ENCODE assay signal across 8 cellular contexts in the genomic region with DNA sequence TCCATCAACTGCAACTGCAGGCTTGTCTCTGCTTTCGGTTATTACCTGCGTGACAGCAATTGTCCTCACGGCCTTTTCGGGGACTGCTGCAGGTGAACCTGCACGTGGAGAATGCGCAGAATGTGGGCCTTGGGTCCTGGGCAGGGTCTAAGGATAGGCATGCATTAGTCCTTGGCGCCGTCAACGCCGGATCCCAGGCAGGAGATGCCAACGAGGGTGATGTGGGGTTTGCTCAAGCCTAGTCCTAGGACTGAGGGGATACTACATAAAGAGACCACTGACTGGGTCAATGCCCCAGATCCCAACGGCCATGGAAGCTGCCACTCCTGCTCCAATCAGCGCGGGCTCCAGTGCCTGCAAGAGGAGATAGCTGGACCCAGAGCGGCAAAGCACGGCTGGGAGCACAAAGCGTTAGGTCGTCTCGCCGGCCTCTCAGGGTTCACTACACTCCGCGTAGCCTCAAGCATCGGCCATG. TPM values are rescaled to one million over a fixed set of nuclear protein-coding genes. Genes with fewer than 3 reads are reported as not detected.
DNase-seq lines count a peak whose midpoint lies in the region; ATAC-seq and TF ChIP-seq lines count a peak whose summit lies in the region.

No MANE protein-coding gene starts in this region.

- H3K36me3 Mint-ChIP-seq in CD14-positive monocyte (peaks cover 47 to 55% of the 10 kb centered on the region in 2 donors), mesothelial cell of epicardium (peaks cover 24% of the 10 kb centered on the region)

- in situ Hi-C loops in astrocyte of the spinal cord (cut with HindIII; ENCODE audit: low sequenced_read_pairs) = no loop called here

- TF ChIP-seq CTCF in CD14-positive monocyte (IDR thresholded peaks at IDR 0.05) = no peak
- no peak for TF ChIP-seq CTCF in astrocyte of the spinal cord (IDR thresholded peaks at IDR 0.05; ENCODE audit: low read depth, low read length)
- no peak for TF ChIP-seq CTCF in mesothelial cell of epicardium (IDR thresholded peaks at IDR 0.05; ENCODE audit: unreplicated experiment)

- peak overlapping the region; percentile 28 for H3K4me3 ChIP-seq in astrocyte of the spinal cord (ENCODE audit: low read depth, low read length)

- peaks cover 61% of the 10 kb centered on the region for H3K4me1 Mint-ChIP-seq in CD14-positive monocyte
- peaks cover 70% of the 10 kb centered on the region for H3K4me1 Mint-ChIP-seq in mesothelial cell of epicardium

- ATAC-seq in HG02938 (IDR thresholded peaks at IDR 0.05; ENCODE audit: unreplicated experiment) (peak; percentile 23), GM18868 (IDR thresholded peaks at IDR 0.05; ENCODE audit: unreplicated experiment) (no peak)

- peak overlapping the region; percentile 26 to 86 (median 80) for H3K27ac Mint-ChIP-seq in CD14-positive monocyte
- peak overlapping the region; percentile 83 for H3K27ac Mint-ChIP-seq in mesothelial cell of epicardium

- H3K4me3 Mint-ChIP-seq in CD14-positive monocyte (peak overlapping the region; percentile 59 to 64), mesothelial cell of epicardium (peak overlapping the region; percentile 63)

- peaks cover 0 to 2% (median 1%) of the 10 kb centered on the region in 3 donors for H3K27me3 Mint-ChIP-seq in CD14-positive monocyte (ENCODE audit: low read depth in 3 of 3)
- H3K27me3 Mint-ChIP-seq in mesothelial cell of epicardium (ENCODE audit: low read depth) = no peaks in the 10 kb centered on the region

- H3K9me3 Mint-ChIP-seq in CD14-positive monocyte (peaks cover 0 to 3% (median 0%) of the 10 kb centered on the region in 7 donors), mesothelial cell of epicardium (no peaks in the 10 kb centered on the region)

- DNase-seq in CD14-positive monocyte (ENCODE audit: low spot score) (no peak), astrocyte of the spinal cord (ENCODE audit: low read depth, low spot score) (no peak), mesothelial cell of epicardium (ENCODE audit: low spot score in 2 of 2, unreplicated experiment in 2 of 2) (no peak), NCI-H1694 (lab: John Stamatoyannopoulos, UW) (no peak), kidney tubule cell (ENCODE audit: low spot score) (no peak), GM03348 (ENCODE audit: low spot score) (no peak)

- intact Hi-C loops in CD14-positive monocyte (cut with micrococcal nuclease) = loop anchor here (2.0 to 10.0 kb wide), 3 partner anchors 107 to 1036 kb away; partner anchors contain the start of genes CYB561D2 (in 1 of the 2), NPRL2 (in 1 of the 2), TEX264 (in 1 of the 2) and TMEM115 (in 1 of the 2)

RNA-seq across cellular contexts. Expression of gene RBM15B, which starts 0.4 kb away (rescaled TPM):
- 1 to 10 TPM; 7.1 to 9.1 TPM for polyA plus RNA-seq in CD14-positive monocyte
- total RNA-seq in mesothelial cell of epicardium = 68.3 to 68.8 TPM (median 68.7 TPM) in 3 replicates

RNA-seq across cellular contexts. Expression of gene MANF, which starts 5.5 kb away (rescaled TPM):
- polyA plus RNA-seq in CD14-positive monocyte = 10 to 100 TPM; 23.6 to 30.2 TPM
- 99.7 to 112 TPM (median 100 TPM) in 3 replicates for total RNA-seq in mesothelial cell of epicardium
